In the genomic region with DNA sequence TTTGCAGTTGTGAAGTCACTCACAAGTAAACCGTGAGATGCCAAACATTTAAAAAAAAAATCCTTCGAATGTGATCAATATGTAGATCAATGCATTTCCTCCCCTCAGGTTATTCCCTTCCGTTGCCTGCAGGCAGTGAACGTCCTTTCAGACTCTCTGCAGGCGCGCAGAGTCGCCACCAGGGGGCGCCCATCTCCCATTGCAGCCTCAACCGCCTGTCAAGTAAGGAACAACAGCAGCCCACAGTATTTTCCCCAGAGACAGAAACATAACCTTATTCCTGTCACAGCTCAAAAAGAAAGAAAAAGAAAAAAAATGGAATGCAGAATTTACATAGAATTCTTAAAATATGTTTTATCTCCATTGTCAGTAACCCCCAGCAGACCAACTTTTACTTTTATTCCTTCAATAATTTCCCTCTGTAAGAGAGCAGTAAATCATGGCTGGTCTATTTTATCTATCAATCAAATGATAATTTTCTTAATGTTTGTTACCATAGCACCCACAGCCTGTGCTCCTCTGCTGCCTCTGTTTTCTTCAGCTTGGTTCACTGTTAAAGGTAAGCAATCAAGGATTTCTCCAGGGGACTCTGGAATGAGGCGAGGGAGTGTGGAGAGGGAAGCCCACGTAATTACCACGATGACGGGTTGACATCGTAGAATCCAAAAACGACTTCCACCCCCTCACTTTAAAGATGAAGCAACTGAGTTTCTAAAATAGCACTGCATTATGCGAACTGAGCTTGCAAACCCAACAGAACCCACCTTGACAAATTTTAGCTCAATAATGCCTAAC, we compare ENCODE assay signal across 8 cellular contexts.
A peak's percentile ranks its signal among the peaks of the same experiment; 100 is the strongest.
DNase-seq lines count a peak whose midpoint lies in the region; ATAC-seq, FAIRE-seq and TF ChIP-seq lines count a peak whose summit lies in the region.

No MANE protein-coding gene starts in this region.

- H3K4me1 ChIP-seq in keratinocyte (ENCODE audit: control insufficient read depth, extremely low read depth, insufficient read depth, low read length): no peaks in the 10 kb centered on the region

- no peaks in the 10 kb centered on the region for H3K9me3 ChIP-seq in keratinocyte (ENCODE audit: control insufficient read depth, low read depth, low read length)

- H3K27me3 ChIP-seq in keratinocyte (ENCODE audit: control insufficient read depth, extremely low read depth, insufficient read depth, low read length): no peaks in the 10 kb centered on the region

- peak; percentile 93 for ATAC-seq in HG02763 (IDR thresholded peaks at IDR 0.05; ENCODE audit: unreplicated experiment)

- FAIRE-seq in keratinocyte (lab: Jason Lieb, UNC): no peak

- DNase-seq in A172 (ENCODE audit: low spot score) (peak; percentile 56), GM13976 (ENCODE audit: low spot score) (peak; percentile 73), NCI-H1105 treated with DMSO at 0.1 percent for 48 hours (lab: John Stamatoyannopoulos, UW) (peak; percentile 88), UCSD-AML1 (lab: John Stamatoyannopoulos, UW; ENCODE audit: unreplicated experiment) (peak; percentile 40), T47D (ENCODE audit: low read depth in 1 of 2, low spot score in 1 of 2) (peak; percentile 34 to 64), keratinocyte (ENCODE audit: low read depth, low spot score) (no peak)
- peak; percentile 9 for DNase-seq in stimulated activated CD4-positive, alpha-beta T cell treated with anti-CD3 and anti-CD28 coated beads, Interleukin-2, amount 100 ng/mL, for 4 hours (ENCODE audit: low read depth)

- H3K4me2 ChIP-seq in keratinocyte (ENCODE audit: control insufficient read depth, extremely low read depth, insufficient read depth, low read depth, low read length): no peak overlapping the region

- no peaks in the 10 kb centered on the region for H3K36me3 ChIP-seq in keratinocyte (ENCODE audit: control insufficient read depth in 2 of 2, extremely low read depth in 1 of 2, insufficient read depth in 2 of 2, low read length in 2 of 2)

- dilution Hi-C loops in keratinocyte (cut with MboI; ENCODE audit: extremely low pct_ligation_motif_present, low sequenced_read_pairs): no loop called here

- no peak overlapping the region for H3K27ac ChIP-seq in keratinocyte (ENCODE audit: control insufficient read depth, insufficient read depth, low read length)

- in situ Hi-C loops in GM13976 (cut with MboI; ENCODE audit: low sequenced_read_pairs, unreplicated experiment): loop anchor here (25.0 kb wide), 1 partner anchor 957 kb away; no protein-coding TSS in a partner anchor
- in situ Hi-C loops in T47D (cut with HindIII; ENCODE audit: low pct_unique_long_range_greater_than_20kb, low sequenced_read_pairs): no loop called here

- no peaks in the 10 kb centered on the region for H3K9me1 ChIP-seq in keratinocyte (ENCODE audit: control insufficient read depth, extremely low read depth, insufficient read depth, low read length)

- H3K79me2 ChIP-seq in keratinocyte (ENCODE audit: control insufficient read depth, insufficient read depth, low read length): no peaks in the 10 kb centered on the region

- no peak overlapping the region for H3K9ac ChIP-seq in keratinocyte (ENCODE audit: control insufficient read depth, extremely low read depth, insufficient read depth, low read length)

- H4K20me1 ChIP-seq in keratinocyte (ENCODE audit: control insufficient read depth, extremely low read depth, insufficient read depth, low read length): no peaks in the 10 kb centered on the region

- H3K4me3 ChIP-seq in keratinocyte (ENCODE audit: control insufficient read depth in 2 of 3, extremely low read depth in 1 of 3, insufficient read depth in 2 of 3, low read depth in 1 of 3, low read length in 3 of 3): no peak overlapping the region

- H2AFZ ChIP-seq in keratinocyte (ENCODE audit: control insufficient read depth, low read length): no peak overlapping the region

- TF ChIP-seq CTCF in GM13976 (IDR thresholded peaks at IDR 0.05; ENCODE audit: borderline replicate concordance, control extremely low read depth, extremely low read depth, insufficient read depth, missing control alignments) (peak; percentile 97), keratinocyte (optimal IDR thresholded peaks at IDR 0.05 in 1 of 3, IDR thresholded peaks at IDR 0.05 in 1 of 3, conservative IDR thresholded peaks at IDR 0.05 in 1 of 3; ENCODE audit: extremely low read depth in 1 of 3, insufficient read depth in 2 of 3, low read length in 3 of 3) (peak; percentile 73 to 89 (median 86))
